ENCODE assay signal across 8 cellular contexts in genomic region chr5:13643196-13643595, GRCh38.
"Had no signal": no experiment of that assay in that cellular context is flagged by ENCODE, and none has a peak within 500 bp of the region (broad histone marks: within the 10 kb centered on the region; RNA-seq: fewer than 3 reads in every experiment).

No MANE protein-coding gene starts in this region.

- H3K27ac ChIP-seq: GM23248 had no signal

- H2AFZ ChIP-seq: GM23248, GM23338 had no signal

- H3K9me3 ChIP-seq: HAP-1 had no signal

- H3K36me3 ChIP-seq: HAP-1 had no signal

- H3K4me1 ChIP-seq: HAP-1 had no signal

- H3K4me3 ChIP-seq: GM23248, GM23338, HAP-1 had no signal

- DNase-seq: GM23248, GOT3, H7, H9, HCEC 1CT, HFFc6 had no signal

- H3K4me2 ChIP-seq: GM23338 had no signal

- H3K9ac ChIP-seq: GM23248 had no signal
